ENCODE assay signal across 33 cellular contexts in the genomic region with DNA sequence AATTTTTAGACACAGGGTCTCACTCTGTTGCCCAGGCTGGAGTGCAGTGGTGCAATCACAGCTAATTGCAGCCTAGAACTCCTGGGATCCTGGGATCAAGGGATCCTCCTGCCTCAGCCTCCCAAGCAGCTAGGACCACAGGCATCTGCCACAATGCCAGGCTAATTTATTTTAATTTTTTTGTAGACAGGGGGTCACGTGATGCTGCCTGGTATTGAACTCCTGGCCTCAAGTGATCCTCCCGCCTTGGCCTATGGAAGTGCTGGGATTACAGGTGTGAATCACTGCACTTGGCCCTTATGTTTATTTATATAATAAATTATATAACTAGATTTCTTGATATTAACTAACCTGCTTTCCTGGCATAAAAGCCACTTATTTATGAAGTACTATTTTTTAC.
"Had no signal": no experiment of that assay in that cellular context is flagged by ENCODE, and none has a peak within 500 bp of the region (broad histone marks: within the 10 kb centered on the region; RNA-seq: fewer than 3 reads in every experiment).

No MANE protein-coding gene starts in this region.

- H3K27ac ChIP-seq: adrenal gland, ascending aorta, body of pancreas, brain microvascular endothelial cell, breast epithelium, cardiac muscle cell had no signal

- H3K36me3 ChIP-seq: adrenal gland, ascending aorta, brain microvascular endothelial cell, breast epithelium, cardiac muscle cell had no signal

- H3K27me3 ChIP-seq: adrenal gland, ascending aorta, body of pancreas, brain microvascular endothelial cell, breast epithelium, cardiac muscle cell had no signal

- H3K4me3 ChIP-seq: adrenal gland, ascending aorta, body of pancreas, breast epithelium, cardiac muscle cell had no signal

- H3K9me3 ChIP-seq: adrenal gland, ascending aorta, body of pancreas, breast epithelium had no signal

- ATAC-seq: activated naive CD4-positive, alpha-beta T cell treated with anti-CD3 and anti-CD28 coated beads, Interleukin-2, amount 50 U/mL, for 72 hours; activated naive CD8-positive, alpha-beta T cell treated with anti-CD3 and anti-CD28 coated beads, Interleukin-2, amount 50 U/mL, for 24 hours; activated T-cell treated with anti-CD3 and anti-CD28 coated beads, Interleukin-2, amount 50 U/mL, for 4 hours; activated T-cell treated with anti-CD3 and anti-CD28 coated beads, Interleukin-2, amount 50 U/mL, for 72 hours; activated T-helper 17 cell treated with anti-CD3 and anti-CD28 coated beads, Interleukin-2, amount 50 U/mL, for 72 hours; body of pancreas had no signal

- FAIRE-seq: astrocyte, bronchial epithelial cell had no signal

- DNase-seq: activated effector memory CD4-positive, alpha-beta T cell treated with anti-CD3 and anti-CD28 coated beads, Interleukin-2, amount 50 U/mL, for 16 hours; activated effector memory CD4-positive, alpha-beta T cell treated with Interleukin-2 at 50 U/mL for 16 hours; activated gamma-delta T cell; activated gamma-delta T cell treated with Interleukin-2 at 50 U/mL for 16 hours; activated naive CD4-positive, alpha-beta T cell; activated naive CD4-positive, alpha-beta T cell treated with anti-CD3 and anti-CD28 coated beads for 36 hours; activated naive CD4-positive, alpha-beta T cell treated with anti-CD3 and anti-CD28 coated beads, Interleukin-2, amount 10 ng/mL, durations not matched to agents 7 days and 5 days; activated naive CD4-positive, alpha-beta T cell treated with anti-CD3 and anti-CD28 coated beads, Interleukin-2, amount 50 U/mL, for 16 hours; activated naive CD4-positive, alpha-beta T cell treated with Interleukin-2 at 50 U/mL for 16 hours; activated naive CD8-positive, alpha-beta T cell treated with anti-CD3 and anti-CD28 coated beads for 36 hours; activated naive CD8-positive, alpha-beta T cell treated with anti-CD3 and anti-CD28 coated beads, Interleukin-2, amount 10 ng/mL, durations not matched to agents 7 days and 5 days; activated naive CD8-positive, alpha-beta T cell treated with anti-CD3 and anti-CD28 coated beads, Interleukin-2, amount 50 U/mL, for 24 hours; activated T-cell treated with anti-CD3 and anti-CD28 coated beads, Interleukin-2, amount 50 U/mL, for 24 hours; activated T-cell treated with anti-CD3 and anti-CD28 coated beads, Interleukin-2, amount 50 U/mL, for 4 hours; activated T-cell treated with anti-CD3 and anti-CD28 coated beads, Interleukin-2, amount 50 U/mL, for 48 hours; activated T-cell treated with anti-CD3 and anti-CD28 coated beads, Interleukin-2, amount 50 U/mL, for 72 hours; adrenal gland; amniotic stem cell; amygdala; anterior cingulate cortex; aorta; body of pancreas; brain microvascular endothelial cell; caudate nucleus; central memory CD4-positive, alpha-beta T cell; cerebellar nuclear complex had no signal

- H3K4me1 ChIP-seq: adrenal gland, ascending aorta, body of pancreas, breast epithelium had no signal
